Comparison of ENCODE assay signal across 17 cellular contexts in genomic region chr3:151923901-151924300, GRCh38. TPM values are rescaled to one million over a fixed set of nuclear protein-coding genes. Genes with fewer than 3 reads are reported as not detected.
DNase-seq lines count a peak whose midpoint lies in the region; ATAC-seq and FAIRE-seq lines count a peak whose summit lies in the region.
"Had no signal": no experiment of that assay in that cellular context is flagged by ENCODE, and none has a peak within 500 bp of the region (broad histone marks: within the 10 kb centered on the region; RNA-seq: fewer than 3 reads in every experiment).

No MANE protein-coding gene starts in this region.

- ATAC-seq in HG03521 (IDR thresholded peaks at IDR 0.05; ENCODE audit: unreplicated experiment) (no peak), GM21529 (IDR thresholded peaks at IDR 0.05; ENCODE audit: unreplicated experiment) (no peak), HG02759 (IDR thresholded peaks at IDR 0.05; ENCODE audit: unreplicated experiment) (no peak)
- ATAC-seq: activated CD8-positive, alpha-beta T cell treated with anti-CD3 and anti-CD28 coated beads, Interleukin-2, amount 10 ng/mL, durations not matched to agents 7 days and 5 days; pancreas; T-helper 17 cell had no signal

- H3K14ac ChIP-seq in mesenchymal stem cell (ENCODE audit: low read length in 2 of 2): no peak overlapping the region

- no peak overlapping the region for H2BK15ac ChIP-seq in mesenchymal stem cell (ENCODE audit: low read depth, poor library complexity, severe bottlenecking)

- H3K18ac ChIP-seq in mesenchymal stem cell (ENCODE audit: low read depth in 1 of 2, low read length in 2 of 2): no peak overlapping the region

- H3K4ac ChIP-seq in mesenchymal stem cell (ENCODE audit: low read depth in 1 of 2, low read length in 2 of 2): no peak overlapping the region

- no peak overlapping the region for H4K8ac ChIP-seq in mesenchymal stem cell (ENCODE audit: low read length)

- WGBS in mesenchymal stem cell: 33% methylated on average over 1 of the region's 1 CpG

- peak overlapping the region; percentile 29 for H3K9ac ChIP-seq in mesenchymal stem cell (ENCODE audit: low read length)

- H3K36me3 ChIP-seq in mesenchymal stem cell (ENCODE audit: control insufficient read depth in 1 of 2, insufficient read depth in 2 of 2, low read depth in 1 of 2, low read length in 2 of 2): no peaks in the 10 kb centered on the region
- H3K36me3 ChIP-seq: pancreas had no signal

- no peaks in the 10 kb centered on the region for H3K79me1 ChIP-seq in mesenchymal stem cell (replicated peaks; ENCODE audit: low read length, poor library complexity, severe bottlenecking)

- DNase-seq in EH (ENCODE audit: low read depth) (peak; percentile 84), RCC 7860 (ENCODE audit: low spot score) (no peak), dedifferentiated amniotic fluid mesenchymal stem cell (ENCODE audit: extremely low spot score) (peak; percentile 51), mesenchymal stem cell (no peak), mucosa of gallbladder (ENCODE audit: low spot score) (no peak)
- DNase-seq: activated CD8-positive, alpha-beta T cell treated with anti-CD3 and anti-CD28 coated beads, Interleukin-2, amount 10 ng/mL, durations not matched to agents 7 days and 5 days; activated naive CD8-positive, alpha-beta T cell treated with anti-CD3 and anti-CD28 coated beads for 36 hours; GOT3; Kasumi-1; NCI-H1436; pancreas; stimulated activated CD4-positive, alpha-beta T cell treated with anti-CD3 and anti-CD28 coated beads, Interleukin-4, amount 100 ng/mL, for 24 hours; T-helper 17 cell had no signal

- no peak overlapping the region for H4K91ac ChIP-seq in mesenchymal stem cell (ENCODE audit: low read length)

- no peak overlapping the region for H2BK5ac ChIP-seq in mesenchymal stem cell (ENCODE audit: low read depth, low read length, poor library complexity, severe bottlenecking)

- H3K4me3 ChIP-seq in mesenchymal stem cell (ENCODE audit: insufficient read depth in 1 of 2, low read depth in 1 of 2, low read length in 2 of 2): no peak overlapping the region
- H3K4me3 ChIP-seq: pancreas had no signal

- peaks cover 4% of the 10 kb centered on the region for H3K4me1 ChIP-seq in mesenchymal stem cell (ENCODE audit: control insufficient read depth, insufficient read depth, low read depth, low read length)
- H3K4me1 ChIP-seq: pancreas had no signal

- H3K9me3 ChIP-seq in mesenchymal stem cell (ENCODE audit: control insufficient read depth, low read length): no peaks in the 10 kb centered on the region
- H3K9me3 ChIP-seq: pancreas had no signal

- no peak overlapping the region for H2BK120ac ChIP-seq in mesenchymal stem cell (ENCODE audit: low read depth, low read length)

- no peaks in the 10 kb centered on the region for H3K27me3 ChIP-seq in mesenchymal stem cell (ENCODE audit: control insufficient read depth in 1 of 2, insufficient read depth in 1 of 2, low read length in 2 of 2)
- H3K27me3 ChIP-seq: pancreas had no signal

- no peak overlapping the region for H3K27ac ChIP-seq in mesenchymal stem cell (ENCODE audit: low read length, poor library complexity, severe bottlenecking)
- H3K27ac ChIP-seq: pancreas had no signal

- H2AFZ ChIP-seq in mesenchymal stem cell (ENCODE audit: low read depth, low read length): no peak overlapping the region

- no peak overlapping the region for H2AK5ac ChIP-seq in mesenchymal stem cell (ENCODE audit: low read length, severe bottlenecking)

- H3K23ac ChIP-seq in mesenchymal stem cell (ENCODE audit: low read length in 2 of 2): no peak overlapping the region

- peak; percentile 10 for FAIRE-seq in RCC 7860 (lab: Jason Lieb, UNC)
- FAIRE-seq: G401.6, pancreas had no signal

- no peak overlapping the region for H2BK12ac ChIP-seq in mesenchymal stem cell (ENCODE audit: low read length in 2 of 2)

- no peak overlapping the region for H3K4me2 ChIP-seq in mesenchymal stem cell (ENCODE audit: low read length, poor library complexity, severe bottlenecking)

RNA-seq across cellular contexts. Expression of gene SUCNR1, which starts 50.5 kb away (rescaled TPM):
- 20.8 TPM for polyA plus RNA-seq in mesenchymal stem cell (2013, experiment 1 of 2)
- 21.5 TPM for polyA plus RNA-seq in mesenchymal stem cell (2013, experiment 2 of 2)
- total RNA-seq in mucosa of gallbladder: 0.69 TPM
- total RNA-seq: activated CD8-positive, alpha-beta T cell treated with anti-CD3 and anti-CD28 coated beads, Interleukin-2, amount 10 ng/mL, durations not matched to agents 7 days and 5 days had no signal

Comparison
In these comparisons a context has a peak if more than half of its experiments do, and no peak if none do; other contexts are left out.
1. DNase-seq: peak in EH (single experiment) and dedifferentiated amniotic fluid mesenchymal stem cell (single experiment); none in RCC 7860 (single experiment), mesenchymal stem cell (single experiment) and mucosa of gallbladder (single experiment).